ENCODE assay signal across 1 cellular context in the genomic region with DNA sequence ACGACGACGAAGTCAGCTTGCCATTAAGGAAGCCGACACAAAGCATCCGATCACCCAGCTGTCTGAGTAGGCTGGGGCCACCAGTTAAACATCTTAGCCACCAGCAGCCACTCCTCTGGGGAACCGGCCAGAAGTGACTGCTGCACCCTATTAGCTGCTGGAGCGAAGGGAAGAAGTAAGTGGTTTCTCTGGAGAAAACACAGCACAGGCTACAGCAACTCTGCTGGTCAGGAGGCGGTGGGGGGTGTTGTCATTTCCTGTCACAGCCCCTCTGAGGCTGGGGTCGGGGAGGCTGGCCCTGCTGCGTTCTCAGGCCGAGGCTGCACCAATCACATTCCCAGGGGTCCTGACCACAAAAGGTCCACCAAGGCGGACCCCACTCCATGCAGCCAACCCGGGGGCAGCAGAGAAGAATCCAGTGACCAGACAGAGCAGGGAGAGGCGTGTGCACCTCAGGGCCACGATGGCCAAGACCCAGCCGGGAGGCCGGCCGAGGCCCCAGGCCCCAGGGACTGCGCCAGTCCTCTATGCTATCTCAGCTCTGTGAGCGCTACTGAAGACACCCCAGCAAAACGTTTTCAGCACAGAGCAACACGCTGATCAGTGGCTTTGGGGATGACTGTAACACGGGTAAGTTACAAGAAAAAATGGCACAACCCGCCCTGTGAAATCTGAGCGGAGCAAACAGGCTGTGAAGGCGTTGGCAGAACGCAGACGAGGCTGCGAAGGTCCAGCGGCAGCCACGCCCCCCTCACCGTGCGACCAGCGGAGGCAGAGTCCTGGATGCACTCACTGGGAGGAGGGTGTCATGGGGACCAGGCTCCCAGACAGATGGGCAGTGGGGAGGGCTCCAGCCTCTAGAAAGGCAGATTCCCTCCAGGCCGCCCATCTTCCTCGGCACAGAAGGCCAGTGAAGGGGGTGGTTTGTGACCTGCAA.
TF ChIP-seq lines count a peak whose summit lies in the region.

No MANE protein-coding gene starts in this region.

TF ChIP-seq in HepG2, 621 proteins besides CTCF, POLR2A, EP300 and RAD21:
- TF ChIP-seq, protein P1, sequence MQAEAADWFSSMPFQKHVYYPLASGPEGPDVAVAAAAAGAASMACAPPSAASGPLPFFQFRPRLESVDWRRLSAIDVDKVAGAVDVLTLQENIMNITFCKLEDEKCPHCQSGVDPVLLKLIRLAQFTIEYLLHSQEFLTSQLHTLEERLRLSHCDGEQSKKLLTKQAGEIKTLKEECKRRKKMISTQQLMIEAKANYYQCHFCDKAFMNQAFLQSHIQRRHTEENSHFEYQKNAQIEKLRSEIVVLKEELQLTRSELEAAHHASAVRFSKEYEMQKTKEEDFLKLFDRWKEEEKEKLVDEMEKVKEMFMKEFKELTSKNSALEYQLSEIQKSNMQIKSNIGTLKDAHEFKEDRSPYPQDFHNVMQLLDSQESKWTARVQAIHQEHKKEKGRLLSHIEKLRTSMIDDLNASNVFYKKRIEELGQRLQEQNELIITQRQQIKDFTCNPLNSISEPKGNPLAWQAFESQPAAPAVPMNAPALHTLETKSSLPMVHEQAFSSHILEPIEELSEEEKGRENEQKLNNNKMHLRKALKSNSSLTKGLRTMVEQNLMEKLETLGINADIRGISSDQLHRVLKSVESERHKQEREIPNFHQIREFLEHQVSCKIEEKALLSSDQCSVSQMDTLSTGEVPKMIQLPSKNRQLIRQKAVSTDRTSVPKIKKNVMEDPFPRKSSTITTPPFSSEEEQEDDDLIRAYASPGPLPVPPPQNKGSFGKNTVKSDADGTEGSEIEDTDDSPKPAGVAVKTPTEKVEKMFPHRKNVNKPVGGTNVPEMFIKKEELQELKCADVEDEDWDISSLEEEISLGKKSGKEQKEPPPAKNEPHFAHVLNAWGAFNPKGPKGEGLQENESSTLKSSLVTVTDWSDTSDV (CRISPR knock-in tag; IDR thresholded peaks at IDR 0.05) = no peak
- no peak for TF ChIP-seq PAXIP1 (CRISPR knock-in tag; conservative IDR thresholded peaks at IDR 0.05)
- TF ChIP-seq EED (CRISPR knock-in tag; IDR thresholded peaks at IDR 0.05) = 0 out of 2 replicates have a peak, but pooled peaks have one; percentile 50
- peak; percentile 23; the same call in 1 of the 2 replicates for TF ChIP-seq TBX2 (CRISPR knock-in tag; IDR thresholded peaks at IDR 0.05; ENCODE audit: borderline replicate concordance)
- TF ChIP-seq MAZ (IDR thresholded peaks at IDR 0.05; ENCODE audit: borderline replicate concordance, low read depth, low read length) = no peak
- peak; percentile 33; the same call in 1 of the 2 replicates for TF ChIP-seq MAZ (CRISPR knock-in tag; IDR thresholded peaks at IDR 0.05; ENCODE audit: low read depth)
- TF ChIP-seq SNAI1 (CRISPR knock-in tag; IDR thresholded peaks at IDR 0.05; ENCODE audit: borderline replicate concordance) = no peak
- peak; percentile 6; the same call in 1 of the 2 replicates for TF ChIP-seq KDM5B (CRISPR knock-in tag; IDR thresholded peaks at IDR 0.05; ENCODE audit: borderline replicate concordance)
- TF ChIP-seq, protein P2, sequence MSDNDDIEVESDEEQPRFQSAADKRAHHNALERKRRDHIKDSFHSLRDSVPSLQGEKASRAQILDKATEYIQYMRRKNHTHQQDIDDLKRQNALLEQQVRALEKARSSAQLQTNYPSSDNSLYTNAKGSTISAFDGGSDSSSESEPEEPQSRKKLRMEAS (IDR thresholded peaks at IDR 0.05) = peak; percentile 44; the same call in 1 of the 2 replicates
- TF ChIP-seq, protein P3, sequence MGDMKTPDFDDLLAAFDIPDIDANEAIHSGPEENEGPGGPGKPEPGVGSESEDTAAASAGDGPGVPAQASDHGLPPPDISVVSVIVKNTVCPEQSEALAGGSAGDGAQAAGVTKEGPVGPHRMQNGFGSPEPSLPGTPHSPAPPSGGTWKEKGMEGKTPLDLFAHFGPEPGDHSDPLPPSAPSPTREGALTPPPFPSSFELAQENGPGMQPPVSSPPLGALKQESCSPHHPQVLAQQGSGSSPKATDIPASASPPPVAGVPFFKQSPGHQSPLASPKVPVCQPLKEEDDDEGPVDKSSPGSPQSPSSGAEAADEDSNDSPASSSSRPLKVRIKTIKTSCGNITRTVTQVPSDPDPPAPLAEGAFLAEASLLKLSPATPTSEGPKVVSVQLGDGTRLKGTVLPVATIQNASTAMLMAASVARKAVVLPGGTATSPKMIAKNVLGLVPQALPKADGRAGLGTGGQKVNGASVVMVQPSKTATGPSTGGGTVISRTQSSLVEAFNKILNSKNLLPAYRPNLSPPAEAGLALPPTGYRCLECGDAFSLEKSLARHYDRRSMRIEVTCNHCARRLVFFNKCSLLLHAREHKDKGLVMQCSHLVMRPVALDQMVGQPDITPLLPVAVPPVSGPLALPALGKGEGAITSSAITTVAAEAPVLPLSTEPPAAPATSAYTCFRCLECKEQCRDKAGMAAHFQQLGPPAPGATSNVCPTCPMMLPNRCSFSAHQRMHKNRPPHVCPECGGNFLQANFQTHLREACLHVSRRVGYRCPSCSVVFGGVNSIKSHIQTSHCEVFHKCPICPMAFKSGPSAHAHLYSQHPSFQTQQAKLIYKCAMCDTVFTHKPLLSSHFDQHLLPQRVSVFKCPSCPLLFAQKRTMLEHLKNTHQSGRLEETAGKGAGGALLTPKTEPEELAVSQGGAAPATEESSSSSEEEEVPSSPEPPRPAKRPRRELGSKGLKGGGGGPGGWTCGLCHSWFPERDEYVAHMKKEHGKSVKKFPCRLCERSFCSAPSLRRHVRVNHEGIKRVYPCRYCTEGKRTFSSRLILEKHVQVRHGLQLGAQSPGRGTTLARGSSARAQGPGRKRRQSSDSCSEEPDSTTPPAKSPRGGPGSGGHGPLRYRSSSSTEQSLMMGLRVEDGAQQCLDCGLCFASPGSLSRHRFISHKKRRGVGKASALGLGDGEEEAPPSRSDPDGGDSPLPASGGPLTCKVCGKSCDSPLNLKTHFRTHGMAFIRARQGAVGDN (CRISPR knock-in tag; IDR thresholded peaks at IDR 0.05) = peak; percentile 49
- peak; percentile 82 for TF ChIP-seq ZNF263 (CRISPR knock-in tag; IDR thresholded peaks at IDR 0.05)
- TF ChIP-seq KLF9 (CRISPR knock-in tag; IDR thresholded peaks at IDR 0.05; ENCODE audit: low read depth) = 0 out of 2 replicates have a peak, but pooled peaks have one; percentile 41
- TF ChIP-seq, protein P4, sequence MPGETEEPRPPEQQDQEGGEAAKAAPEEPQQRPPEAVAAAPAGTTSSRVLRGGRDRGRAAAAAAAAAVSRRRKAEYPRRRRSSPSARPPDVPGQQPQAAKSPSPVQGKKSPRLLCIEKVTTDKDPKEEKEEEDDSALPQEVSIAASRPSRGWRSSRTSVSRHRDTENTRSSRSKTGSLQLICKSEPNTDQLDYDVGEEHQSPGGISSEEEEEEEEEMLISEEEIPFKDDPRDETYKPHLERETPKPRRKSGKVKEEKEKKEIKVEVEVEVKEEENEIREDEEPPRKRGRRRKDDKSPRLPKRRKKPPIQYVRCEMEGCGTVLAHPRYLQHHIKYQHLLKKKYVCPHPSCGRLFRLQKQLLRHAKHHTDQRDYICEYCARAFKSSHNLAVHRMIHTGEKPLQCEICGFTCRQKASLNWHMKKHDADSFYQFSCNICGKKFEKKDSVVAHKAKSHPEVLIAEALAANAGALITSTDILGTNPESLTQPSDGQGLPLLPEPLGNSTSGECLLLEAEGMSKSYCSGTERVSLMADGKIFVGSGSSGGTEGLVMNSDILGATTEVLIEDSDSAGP (CRISPR knock-in tag; IDR thresholded peaks at IDR 0.05; ENCODE audit: borderline replicate concordance) = 0 out of 2 replicates have a peak, but pooled peaks have one; percentile 20
- TF ChIP-seq GFI1 (CRISPR knock-in tag; IDR thresholded peaks at IDR 0.05; ENCODE audit: borderline replicate concordance) = peak; percentile 35; the same call in 1 of the 2 replicates
